In genomic region chr6:108562503-108562993, GRCh38 we compare ENCODE assay signal across 8 cellular contexts. TPM values are rescaled to one million over a fixed set of nuclear protein-coding genes. Genes with fewer than 3 reads are reported as not detected.
DNase-seq lines count a peak whose midpoint lies in the region; ATAC-seq and TF ChIP-seq lines count a peak whose summit lies in the region.

No MANE protein-coding gene starts in this region.

- H3K36me3 Mint-ChIP-seq in stimulated activated naive B cell treated with anti-CD40 and anti-IgM and Interleukin-4, amounts not matched to agents 10 μg/mL and 1 μg/mL and 100 μg/mL, for 72 hours = peaks cover 12 to 17% of the 10 kb centered on the region in 2 donors

- H3K9me3 Mint-ChIP-seq in stimulated activated naive B cell treated with anti-CD40 and anti-IgM and Interleukin-4, amounts not matched to agents 10 μg/mL and 1 μg/mL and 100 μg/mL, for 72 hours = peaks cover 2 to 3% of the 10 kb centered on the region in 2 donors

- intact Hi-C loops in left colon (cut with DNase I, micrococcal nuclease) = loop anchor here in 1 of 2 donors (10.0 kb wide), 1 partner anchor 112 kb away; no protein-coding TSS in a partner anchor

- peak overlapping the region; percentile 80 to 82 for H3K4me3 Mint-ChIP-seq in stimulated activated naive B cell treated with anti-CD40 and anti-IgM and Interleukin-4, amounts not matched to agents 10 μg/mL and 1 μg/mL and 100 μg/mL, for 72 hours

- TF ChIP-seq CTCF in C4-2B (conservative IDR thresholded peaks at IDR 0.05) = no peak

- peak overlapping the region; percentile 94 for H3K27ac ChIP-seq in C4-2B

- ATAC-seq in left colon = peak; percentile 21
- no peak for ATAC-seq in stimulated activated naive B cell treated with anti-CD40 and anti-IgM and Interleukin-4, amounts not matched to agents 10 μg/mL and 1 μg/mL and 100 μg/mL, for 72 hours (replicated peaks)
- no peak for ATAC-seq in HG03175 (IDR thresholded peaks at IDR 0.05; ENCODE audit: unreplicated experiment)
- no peak for ATAC-seq in HG02973 (IDR thresholded peaks at IDR 0.05; ENCODE audit: unreplicated experiment)

- H3K27me3 Mint-ChIP-seq in stimulated activated naive B cell treated with anti-CD40 and anti-IgM and Interleukin-4, amounts not matched to agents 10 μg/mL and 1 μg/mL and 100 μg/mL, for 72 hours = peaks cover 6 to 8% of the 10 kb centered on the region in 2 donors

- DNase-seq in HPDE6-E6E7 (ENCODE audit: extremely low spot score) (peak; percentile 76), SIG-M5 (lab: John Stamatoyannopoulos, UW) (peak; percentile 16), dedifferentiated amniotic fluid mesenchymal stem cell (ENCODE audit: extremely low spot score) (peak; percentile 39), left colon (peak; percentile 55 to 76)
- no peak for DNase-seq in stimulated activated naive B cell treated with anti-CD40 and anti-IgM and Interleukin-4, amounts not matched to agents 10 μg/mL and 1 μg/mL and 100 μg/mL, for 72 hours

- H3K27ac Mint-ChIP-seq in stimulated activated naive B cell treated with anti-CD40 and anti-IgM and Interleukin-4, amounts not matched to agents 10 μg/mL and 1 μg/mL and 100 μg/mL, for 72 hours = peak overlapping the region; percentile 91

- peaks cover 32 to 59% of the 10 kb centered on the region in 2 donors for H3K4me1 Mint-ChIP-seq in stimulated activated naive B cell treated with anti-CD40 and anti-IgM and Interleukin-4, amounts not matched to agents 10 μg/mL and 1 μg/mL and 100 μg/mL, for 72 hours

RNA-seq across cellular contexts. Expression of gene FOXO3, which starts 1.8 kb away (rescaled TPM):
- total RNA-seq in left colon = 10 to 100 TPM; 39.9 to 70.0 TPM
